In genomic region chr11:117795726-117796455, GRCh38 we compare ENCODE assay signal across 10 cellular contexts. TPM values are rescaled to one million over a fixed set of nuclear protein-coding genes. Genes with fewer than 3 reads are reported as not detected.
DNase-seq lines count a peak whose midpoint lies in the region; ATAC-seq and TF ChIP-seq lines count a peak whose summit lies in the region.
"Had no signal": no experiment of that assay in that cellular context is flagged by ENCODE, and none has a peak within 500 bp of the region (broad histone marks: within the 10 kb centered on the region; RNA-seq: fewer than 3 reads in every experiment).

No MANE protein-coding gene starts in this region.

- intact Hi-C loops in CD14-positive monocyte (cut with micrococcal nuclease) = loop anchor here in 1 of 2 donors (5.0 kb wide), 1 partner anchor 369 kb away; no protein-coding TSS in a partner anchor
- intact Hi-C loops in spleen (cut with DNase I; ENCODE audit: low total_unique reads) = no loop called here

- H3K4me1 Mint-ChIP-seq in CD14-positive monocyte = peaks cover 3% of the 10 kb centered on the region

- H3K4me1 ChIP-seq in HUES6 (ENCODE audit: control insufficient read depth, insufficient read depth, low read length) (peaks cover 9% of the 10 kb centered on the region), ectodermal cell (ENCODE audit: control insufficient read depth, insufficient read depth, low read length) (peaks cover 21% of the 10 kb centered on the region), muscle layer of duodenum (ENCODE audit: control insufficient read depth in 1 of 2, insufficient read depth in 2 of 2, low read length in 2 of 2) (peaks cover 0 to 21% of the 10 kb centered on the region in 2 donors), spleen (peaks cover 11 to 29% (median 22%) of the 10 kb centered on the region in 6 donors)

- H3K27me3 Mint-ChIP-seq in CD14-positive monocyte (ENCODE audit: low read depth in 3 of 3) = peaks cover 75 to 89% (median 82%) of the 10 kb centered on the region in 3 donors

- H3K27ac Mint-ChIP-seq in CD14-positive monocyte = no peak overlapping the region

- ATAC-seq in GM18907 (IDR thresholded peaks at IDR 0.05; ENCODE audit: unreplicated experiment) = no peak
- no peak for ATAC-seq in HG02938 (IDR thresholded peaks at IDR 0.05; ENCODE audit: unreplicated experiment)
- ATAC-seq in HG02870 (IDR thresholded peaks at IDR 0.05; ENCODE audit: unreplicated experiment) = no peak

- peak overlapping the region; percentile 27 to 75 for H3K4me3 Mint-ChIP-seq in CD14-positive monocyte

- H3K36me3 ChIP-seq in HUES6 (ENCODE audit: control insufficient read depth, insufficient read depth, low read length) (no peaks in the 10 kb centered on the region), ectodermal cell (ENCODE audit: control insufficient read depth, insufficient read depth, low read length) (no peaks in the 10 kb centered on the region), muscle layer of duodenum (ENCODE audit: control insufficient read depth in 1 of 2, insufficient read depth in 2 of 2, low read length in 2 of 2) (no peaks in the 10 kb centered on the region), spleen (no peaks in the 10 kb centered on the region)

- H3K27ac ChIP-seq in HUES6 (ENCODE audit: low read depth, low read length) = no peak overlapping the region
- H3K27ac ChIP-seq in ectodermal cell (ENCODE audit: insufficient read depth, low read depth, low read length, poor library complexity, severe bottlenecking) = no peak overlapping the region
- no peak overlapping the region for H3K27ac ChIP-seq in muscle layer of duodenum (ENCODE audit: low read length)
- no peak overlapping the region for H3K27ac ChIP-seq in spleen

- H3K27me3 ChIP-seq in HUES6 (ENCODE audit: control insufficient read depth, insufficient read depth, low read length) (peaks cover 93% of the 10 kb centered on the region), ectodermal cell (ENCODE audit: control insufficient read depth, insufficient read depth, low read length, poor library complexity, severe bottlenecking) (peaks cover 90% of the 10 kb centered on the region), muscle layer of duodenum (ENCODE audit: low read depth, low read length) (peaks cover 18% of the 10 kb centered on the region), spleen (replicated peaks in 1 of 7) (peaks cover 6 to 84% (median 40%) of the 10 kb centered on the region in 7 donors)

- TF ChIP-seq CTCF in CD14-positive monocyte (IDR thresholded peaks at IDR 0.05) (no peak), spleen (IDR thresholded peaks at IDR 0.05 in 8 of 11, conservative IDR thresholded peaks at IDR 0.05 in 3 of 11) (no peak)

- WGBS in ectodermal cell, 2 experiments = 4% methylated on average over 49 of the region's 49 CpGs
- WGBS in spleen, 5 donors = 7 to 9% (median 8%) methylated on average over 23 to 49 of the region's 49 CpGs

- no peak overlapping the region for H3K9ac ChIP-seq in HUES6 (ENCODE audit: low read length)

- H3K9me3 Mint-ChIP-seq in CD14-positive monocyte = peaks cover 0 to 12% (median 5%) of the 10 kb centered on the region in 7 donors

- DNase-seq in CD14-positive monocyte (ENCODE audit: low spot score) = no peak
- no peak for DNase-seq in spleen
- DNase-seq: DMS153 had no signal

- H3K9me3 ChIP-seq in HUES6 (ENCODE audit: control insufficient read depth, insufficient read depth, low read depth, low read length) (no peaks in the 10 kb centered on the region), ectodermal cell (ENCODE audit: control insufficient read depth, low read length) (no peaks in the 10 kb centered on the region), muscle layer of duodenum (ENCODE audit: control insufficient read depth in 1 of 2, low read length in 2 of 2) (no peaks in the 10 kb centered on the region), spleen (no peaks in the 10 kb centered on the region)

- no peak for TF ChIP-seq POLR2A in spleen (IDR thresholded peaks at IDR 0.05)

- H3K4me3 ChIP-seq in HUES6 (ENCODE audit: low read depth, low read length) (peak overlapping the region; percentile 67), ectodermal cell (ENCODE audit: insufficient read depth, low read depth, low read length) (peak overlapping the region; percentile 29), muscle layer of duodenum (ENCODE audit: low read depth in 1 of 2, low read length in 2 of 2) (peak overlapping the region; percentile 16 to 54), spleen (peak overlapping the region in 4 of 8 donors; percentile 21 to 61 (median 34))

- peaks cover 0 to 4% of the 10 kb centered on the region in 2 donors for H3K36me3 Mint-ChIP-seq in CD14-positive monocyte

RNA-seq across cellular contexts. Expression of gene DSCAML1, which starts 1.1 kb away (rescaled TPM):
- polyA plus RNA-seq in CD14-positive monocyte (not detected), spleen (under 1 TPM; 0.07 to 0.41 (median 0.35) TPM)
- polyA plus RNA-seq in ectodermal cell (2013, experiment 1 of 4) = 0.11 TPM
- 0.11 TPM for polyA plus RNA-seq in ectodermal cell (2013, experiment 2 of 4)
- polyA plus RNA-seq in ectodermal cell (2013, experiment 3 of 4) = 0.37 TPM
- polyA plus RNA-seq in ectodermal cell (2013, experiment 4 of 4) = 0.28 TPM
- total RNA-seq in spleen = 10 to 100 TPM in 1 of 7 donors, 1 to 10 TPM in 5, under 1 TPM in 1; 0.54 to 10.7 (median 3.6) TPM
- total RNA-seq: myocyte had no signal

RNA-seq across cellular contexts. Expression of gene FXYD2, which starts 28.7 kb away (rescaled TPM):
- polyA plus RNA-seq in CD14-positive monocyte (1 to 10 TPM; 2.5 to 4.4 TPM), spleen (10 to 100 TPM in 1 of 3 donors, 1 to 10 TPM in 2; 8.3 to 18.4 (median 9.8) TPM)
- polyA plus RNA-seq in ectodermal cell (2013, experiment 1 of 4) = 2.2 TPM
- polyA plus RNA-seq in ectodermal cell (2013, experiment 2 of 4) = 0.78 TPM
- 1.2 TPM for polyA plus RNA-seq in ectodermal cell (2013, experiment 3 of 4)
- polyA plus RNA-seq in ectodermal cell (2013, experiment 4 of 4) = 2.1 TPM
- 10 to 100 TPM in 2 of 7 donors, 1 to 10 TPM in 5; 4.7 to 20.0 (median 7.3) TPM for total RNA-seq in spleen
- total RNA-seq: myocyte had no signal
